ENCODE assay signal across 10 cellular contexts in the genomic region with DNA sequence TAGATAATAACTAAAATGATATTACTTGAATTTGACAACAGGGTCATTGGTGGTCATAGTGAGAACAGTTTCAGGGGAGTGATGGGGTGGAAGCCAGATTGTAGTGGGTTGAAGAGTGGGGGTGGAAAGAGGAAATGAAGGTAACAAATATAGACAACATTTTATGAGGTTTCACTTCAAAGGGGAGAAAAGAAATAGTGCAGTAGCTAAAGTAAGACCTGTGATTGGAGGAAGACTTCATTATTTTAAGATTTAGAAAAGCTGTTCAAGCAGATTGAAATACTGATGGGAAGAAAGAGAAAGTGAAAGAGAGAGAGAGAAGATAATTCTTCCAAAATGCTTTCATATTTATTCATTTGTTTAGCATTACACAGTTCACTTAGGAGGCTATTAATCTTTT. TPM values are rescaled to one million over a fixed set of nuclear protein-coding genes. Genes with fewer than 3 reads are reported as not detected.
DNase-seq lines count a peak whose midpoint lies in the region; ATAC-seq, FAIRE-seq and TF ChIP-seq lines count a peak whose summit lies in the region.
"Had no signal": no experiment of that assay in that cellular context is flagged by ENCODE, and none has a peak within 500 bp of the region (broad histone marks: within the 10 kb centered on the region; RNA-seq: fewer than 3 reads in every experiment).

No MANE protein-coding gene starts in this region.

- H3K9ac ChIP-seq in mesenchymal stem cell (ENCODE audit: low read length) = no peak overlapping the region

- peak overlapping the region; percentile 72 for H3K27ac Mint-ChIP-seq in activated CD8-positive, alpha-beta T cell treated with anti-CD3 and anti-CD28 coated beads for 36 hours

- peak; percentile 51 for DNase-seq in GM12892 (ENCODE audit: insufficient read length)
- DNase-seq in activated CD8-positive, alpha-beta T cell treated with anti-CD3 and anti-CD28 coated beads for 36 hours = no peak
- DNase-seq in SK-N-DZ (ENCODE audit: low spot score) = no peak
- DNase-seq in NCI-H2196 (lab: John Stamatoyannopoulos, UW; ENCODE audit: unreplicated experiment) = no peak
- no peak for DNase-seq in NCI-H2107 (lab: John Stamatoyannopoulos, UW)
- no peak for DNase-seq in mesenchymal stem cell
- DNase-seq: psoas muscle had no signal

- H3K4me3 ChIP-seq in mesenchymal stem cell (ENCODE audit: insufficient read depth in 1 of 2, low read depth in 1 of 2, low read length in 2 of 2) = no peak overlapping the region
- H3K4me3 ChIP-seq: K562, psoas muscle had no signal

- H2BK15ac ChIP-seq in mesenchymal stem cell (ENCODE audit: low read depth, poor library complexity, severe bottlenecking) = no peak overlapping the region

- H3K4ac ChIP-seq in mesenchymal stem cell (ENCODE audit: low read depth in 1 of 2, low read length in 2 of 2) = no peak overlapping the region

- no peaks in the 10 kb centered on the region for H3K27me3 Mint-ChIP-seq in activated CD8-positive, alpha-beta T cell treated with anti-CD3 and anti-CD28 coated beads for 36 hours

- no peak overlapping the region for H3K4me2 ChIP-seq in mesenchymal stem cell (ENCODE audit: low read length, poor library complexity, severe bottlenecking)

- intact Hi-C loops in activated CD8-positive, alpha-beta T cell treated with anti-CD3 and anti-CD28 coated beads for 36 hours (cut with micrococcal nuclease) = no loop called here

- peaks cover 0 to 36% of the 10 kb centered on the region in 2 experiments for H3K27me3 ChIP-seq in mesenchymal stem cell (ENCODE audit: control insufficient read depth in 1 of 2, insufficient read depth in 1 of 2, low read length in 2 of 2)

- no peaks in the 10 kb centered on the region for H3K9me3 ChIP-seq in mesenchymal stem cell (ENCODE audit: control insufficient read depth, low read length)
- H3K9me3 ChIP-seq: psoas muscle had no signal

- TF ChIP-seq POLR2A in GM12892 (IDR thresholded peaks at IDR 0.05; ENCODE audit: low read depth, low read length) = no peak

- CTCF ChIA-PET in activated CD8-positive, alpha-beta T cell treated with anti-CD3 and anti-CD28 coated beads for 36 hours (lab: Charles Lee) = interaction anchor here (0.8 to 1.6 kb wide), 10 partner anchors 9 to 519 kb away, joined by 3 to 7 read pairs (median 4); no protein-coding TSS in a partner anchor

- H3K36me3 ChIP-seq in mesenchymal stem cell (ENCODE audit: control insufficient read depth in 1 of 2, insufficient read depth in 2 of 2, low read depth in 1 of 2, low read length in 2 of 2) = no peaks in the 10 kb centered on the region

- ATAC-seq in GM19438 (IDR thresholded peaks at IDR 0.05; ENCODE audit: low read depth, unreplicated experiment) (peak; percentile 73), HG03097 (IDR thresholded peaks at IDR 0.05; ENCODE audit: low FRiP score, unreplicated experiment) (peak; percentile 72)
- peak; percentile 64 for ATAC-seq in activated CD8-positive, alpha-beta T cell treated with anti-CD3 and anti-CD28 coated beads for 36 hours
- ATAC-seq: K562, psoas muscle had no signal

- no peaks in the 10 kb centered on the region for H3K9me3 Mint-ChIP-seq in activated CD8-positive, alpha-beta T cell treated with anti-CD3 and anti-CD28 coated beads for 36 hours

- no peak overlapping the region for H3K14ac ChIP-seq in mesenchymal stem cell (ENCODE audit: low read length in 2 of 2)

- no peak for TF ChIP-seq CTCF in activated CD8-positive, alpha-beta T cell treated with anti-CD3 and anti-CD28 coated beads for 36 hours (IDR thresholded peaks at IDR 0.05)

- no peak overlapping the region for H3K18ac ChIP-seq in mesenchymal stem cell (ENCODE audit: low read depth in 1 of 2, low read length in 2 of 2)

- H2BK12ac ChIP-seq in mesenchymal stem cell (ENCODE audit: low read length in 2 of 2) = no peak overlapping the region

- H2BK5ac ChIP-seq in mesenchymal stem cell (ENCODE audit: low read depth, low read length, poor library complexity, severe bottlenecking) = no peak overlapping the region

- peak overlapping the region; percentile 31 for H3K4me3 Mint-ChIP-seq in activated CD8-positive, alpha-beta T cell treated with anti-CD3 and anti-CD28 coated beads for 36 hours

- no peak overlapping the region for H4K8ac ChIP-seq in mesenchymal stem cell (ENCODE audit: low read length)

- H3K4me1 ChIP-seq in mesenchymal stem cell (ENCODE audit: control insufficient read depth, insufficient read depth, low read depth, low read length) = no peaks in the 10 kb centered on the region
- H3K4me1 ChIP-seq: psoas muscle had no signal

- H2AFZ ChIP-seq in mesenchymal stem cell (ENCODE audit: low read depth, low read length) = no peak overlapping the region

- no peaks in the 10 kb centered on the region for H3K36me3 Mint-ChIP-seq in activated CD8-positive, alpha-beta T cell treated with anti-CD3 and anti-CD28 coated beads for 36 hours (ENCODE audit: low read depth)

- no peaks in the 10 kb centered on the region for H3K79me1 ChIP-seq in mesenchymal stem cell (replicated peaks; ENCODE audit: low read length, poor library complexity, severe bottlenecking)

- no peak overlapping the region for H3K23ac ChIP-seq in mesenchymal stem cell (ENCODE audit: low read length in 2 of 2)

- H3K4me1 Mint-ChIP-seq in activated CD8-positive, alpha-beta T cell treated with anti-CD3 and anti-CD28 coated beads for 36 hours (ENCODE audit: low read depth) = peaks cover 30% of the 10 kb centered on the region

- POLR2A ChIA-PET in activated CD8-positive, alpha-beta T cell treated with anti-CD3 and anti-CD28 coated beads for 36 hours (lab: Charles Lee) = interaction anchor here (0.7 to 1.1 kb wide), 3 partner anchors 27 to 54 kb away, joined by 3 read pairs; no protein-coding TSS in a partner anchor

- H2BK120ac ChIP-seq in mesenchymal stem cell (ENCODE audit: low read depth, low read length) = no peak overlapping the region

- peak; percentile 77 for FAIRE-seq in GM12892 (lab: Jason Lieb, UNC)
- FAIRE-seq: K562 had no signal

- no peak overlapping the region for H4K91ac ChIP-seq in mesenchymal stem cell (ENCODE audit: low read length)

- no peak overlapping the region for H2AK5ac ChIP-seq in mesenchymal stem cell (ENCODE audit: low read length, severe bottlenecking)

- no peak overlapping the region for H3K27ac ChIP-seq in mesenchymal stem cell (ENCODE audit: low read length, poor library complexity, severe bottlenecking)
- H3K27ac ChIP-seq: psoas muscle had no signal

RNA-seq across cellular contexts. Expression of a gene that starts 52.0 kb away (rescaled TPM):
- 0.85 TPM for polyA plus RNA-seq in GM12892 (2012; ENCODE audit: missing spikeins)
- 10 to 100 TPM; 15.5 to 16.2 TPM for total RNA-seq in activated CD8-positive, alpha-beta T cell treated with anti-CD3 and anti-CD28 coated beads for 36 hours
- 0.07 and 0.09 TPM in 2 replicates for polyA plus RNA-seq in SK-N-DZ (2014; cell fraction: cytosol; rRNA removed)
- polyA plus RNA-seq in SK-N-DZ (2014; cell fraction: nucleus; rRNA removed) = 0.18 TPM in 1 of 2 replicates, not detected in the other
- not detected for polyA plus RNA-seq in mesenchymal stem cell (2013, experiment 1 of 2)
- not detected for polyA plus RNA-seq in mesenchymal stem cell (2013, experiment 2 of 2)
- total RNA-seq: K562 had no signal
- polyA plus RNA-seq: K562, psoas muscle had no signal
